14 cellular contexts compared by ENCODE assay signal in genomic region chr13:51455532-51455931, GRCh38.
"Had no signal": no experiment of that assay in that cellular context is flagged by ENCODE, and none has a peak within 500 bp of the region (broad histone marks: within the 10 kb centered on the region; RNA-seq: fewer than 3 reads in every experiment).

No MANE protein-coding gene starts in this region.

- H3K27me3 ChIP-seq: brain microvascular endothelial cell, pancreas had no signal

- ATAC-seq: activated T-cell treated with anti-CD3 and anti-CD28 coated beads, Interleukin-2, amount 50 U/mL, for 72 hours; esophagus mucosa; left cardiac atrium; pancreas had no signal

- H3K9me3 ChIP-seq: pancreas had no signal

- H3K27ac ChIP-seq: brain microvascular endothelial cell had no signal

- DNase-seq: activated naive CD4-positive, alpha-beta T cell; activated T-cell treated with anti-CD3 and anti-CD28 coated beads, Interleukin-2, amount 50 U/mL, for 72 hours; amygdala; brain microvascular endothelial cell; cerebellar nuclear complex; immature natural killer cell; left cardiac atrium; stimulated activated CD4-positive, alpha-beta T cell treated with anti-CD3 and anti-CD28 coated beads, Interleukin-15, amount 100 ng/mL, for 24 hours; stimulated activated CD4-positive, alpha-beta T cell treated with anti-CD3 and anti-CD28 coated beads, Interleukin-4, amount 100 ng/mL, for 24 hours had no signal

- H3K9me3 Mint-ChIP-seq: immature natural killer cell had no signal

- H3K27me3 Mint-ChIP-seq: dendritic cell treated with granulocyte-macrophage colony-stimulating factor and Interleukin-4, amounts not matched to agents 40 ng/mL and 50 ng/mL, for 4 days had no signal

- H3K4me3 ChIP-seq: lung had no signal

- FAIRE-seq: pancreas, urothelium cell line had no signal
